Comparison of ENCODE assay signal across 29 cellular contexts in genomic region chr4:159768011-159768410, GRCh38.
DNase-seq lines count a peak whose midpoint lies in the region; ATAC-seq and TF ChIP-seq lines count a peak whose summit lies in the region.
"Had no signal": no experiment of that assay in that cellular context is flagged by ENCODE, and none has a peak within 500 bp of the region (broad histone marks: within the 10 kb centered on the region; RNA-seq: fewer than 3 reads in every experiment).

No MANE protein-coding gene starts in this region.

- DNase-seq in HCT116 (ENCODE audit: low read depth, low spot score) (no peak), astrocyte of the hippocampus (ENCODE audit: low read depth, low spot score) (peak; percentile 70), mesenchymal stem cell (peak; percentile 19), lower leg skin (ENCODE audit: low spot score in 2 of 2) (no peak), T1000 (lab: John Stamatoyannopoulos, UW) (no peak)
- DNase-seq: activated CD4-positive, alpha-beta memory T cell treated with anti-CD3 and anti-CD28 coated beads for 36 hours; activated CD4-positive, alpha-beta T cell treated with anti-CD3 and anti-CD28 coated beads for 1 hour; activated CD8-positive, alpha-beta memory T cell treated with anti-CD3 and anti-CD28 coated beads, Interleukin-2, amount 50 U/mL, for 4 hours; activated naive CD4-positive, alpha-beta T cell treated with anti-CD3 and anti-CD28 coated beads for 36 hours; C1 segment of cervical spinal cord; Caco-2; GF-D8; hypothalamus; MM.1S; naive B cell; NCI-H1417; NCI-H2081; NCI-H226; NCI-H526 treated with DMSO at 0.1 percent for 48 hours; occipital lobe; SHP77; trophoblast cell had no signal

- no peaks in the 10 kb centered on the region for H4K20me1 ChIP-seq in HCT116 (ENCODE audit: insufficient read depth)

- H3K4me2 ChIP-seq in HCT116 (ENCODE audit: low read length), result no peak overlapping the region
- H3K4me2 ChIP-seq in mesenchymal stem cell (ENCODE audit: low read length, poor library complexity, severe bottlenecking), result no peak overlapping the region
- H3K4me2 ChIP-seq in skeletal muscle satellite cell (ENCODE audit: low read length), result no peak overlapping the region
- H3K4me2 ChIP-seq: GM23338 had no signal

- H3K27me3 ChIP-seq in HCT116 (ENCODE audit: insufficient read depth, low read length) (no peaks in the 10 kb centered on the region), mesenchymal stem cell (ENCODE audit: control insufficient read depth in 1 of 2, insufficient read depth in 1 of 2, low read length in 2 of 2) (no peaks in the 10 kb centered on the region), skeletal muscle satellite cell (ENCODE audit: control insufficient read depth, insufficient read depth, low read length) (no peaks in the 10 kb centered on the region)

- no peak overlapping the region for H2BK15ac ChIP-seq in mesenchymal stem cell (ENCODE audit: low read depth, poor library complexity, severe bottlenecking)

- H3K4me3 ChIP-seq in HCT116 (replicated peaks in 1 of 2; ENCODE audit: low read depth in 1 of 2, low read length in 2 of 2) (no peak overlapping the region), mesenchymal stem cell (ENCODE audit: insufficient read depth in 1 of 2, low read depth in 1 of 2, low read length in 2 of 2) (no peak overlapping the region), skeletal muscle satellite cell (ENCODE audit: low read length) (no peak overlapping the region), lower leg skin (ENCODE audit: low read depth, poor library complexity, severe bottlenecking) (no peak overlapping the region)
- H3K4me3 ChIP-seq: GM23338, K562 had no signal

- POLR2A ChIA-PET in HCT116 (lab: Charles Lee), result no interaction called here

- H4K8ac ChIP-seq in mesenchymal stem cell (ENCODE audit: low read length), result no peak overlapping the region

- H2AFZ ChIP-seq in HCT116 (ENCODE audit: low read depth, low read length, poor library complexity, severe bottlenecking) (peak overlapping the region; percentile 5), mesenchymal stem cell (ENCODE audit: low read depth, low read length) (no peak overlapping the region)
- H2AFZ ChIP-seq: GM23338 had no signal

- no peaks in the 10 kb centered on the region for H3K4me1 ChIP-seq in HCT116 (ENCODE audit: control insufficient read depth in 1 of 2, insufficient read depth in 2 of 2, low read length in 2 of 2)
- no peaks in the 10 kb centered on the region for H3K4me1 ChIP-seq in mesenchymal stem cell (ENCODE audit: control insufficient read depth, insufficient read depth, low read depth, low read length)
- H3K4me1 ChIP-seq in skeletal muscle satellite cell (ENCODE audit: control insufficient read depth, insufficient read depth, low read length), result peaks cover 38% of the 10 kb centered on the region
- H3K4me1 ChIP-seq: Caco-2 had no signal

- no peaks in the 10 kb centered on the region for H3K36me3 ChIP-seq in HCT116 (ENCODE audit: control insufficient read depth in 1 of 2, insufficient read depth in 2 of 2, low read length in 2 of 2)
- H3K36me3 ChIP-seq in mesenchymal stem cell (ENCODE audit: control insufficient read depth in 1 of 2, insufficient read depth in 2 of 2, low read depth in 1 of 2, low read length in 2 of 2), result no peaks in the 10 kb centered on the region
- H3K36me3 ChIP-seq in skeletal muscle satellite cell (ENCODE audit: insufficient read depth, low read length), result no peaks in the 10 kb centered on the region

- H2BK5ac ChIP-seq in mesenchymal stem cell (ENCODE audit: low read depth, low read length, poor library complexity, severe bottlenecking), result no peak overlapping the region

- intact Hi-C loops in HCT116 (cut with micrococcal nuclease), result no loop called here
- intact Hi-C loops in lower leg skin (cut with DNase I; ENCODE audit: low total_unique reads), result no loop called here

- no peaks in the 10 kb centered on the region for H3K79me1 ChIP-seq in mesenchymal stem cell (replicated peaks; ENCODE audit: low read length, poor library complexity, severe bottlenecking)

- no peak overlapping the region for H4K91ac ChIP-seq in mesenchymal stem cell (ENCODE audit: low read length)

- no peak overlapping the region for H3K9ac ChIP-seq in HCT116 (ENCODE audit: low read length)
- no peak overlapping the region for H3K9ac ChIP-seq in mesenchymal stem cell (ENCODE audit: low read length)
- peak overlapping the region; percentile 59 for H3K9ac ChIP-seq in skeletal muscle satellite cell (ENCODE audit: low read depth, low read length)

- H3K4ac ChIP-seq in mesenchymal stem cell (ENCODE audit: low read depth in 1 of 2, low read length in 2 of 2), result no peak overlapping the region

- no peak overlapping the region for H3K27ac ChIP-seq in HCT116 (ENCODE audit: low read depth, low read length)
- peak overlapping the region; percentile 61 for H3K27ac ChIP-seq in mesenchymal stem cell (ENCODE audit: low read length, poor library complexity, severe bottlenecking)

- TF ChIP-seq RAD21 in HCT116 (IDR thresholded peaks at IDR 0.05; ENCODE audit: low read depth), result no peak

- no TSS peak for BruUV-seq in HCT116 (replicated peaks; lab: Mats Ljungman, UMichigan)

- TF ChIP-seq CTCF in HCT116 (IDR thresholded peaks at IDR 0.05 in 2 of 3, conservative IDR thresholded peaks at IDR 0.05 in 1 of 3; ENCODE audit: borderline replicate concordance in 1 of 3, insufficient read depth in 1 of 3, low read depth in 2 of 3, low read length in 2 of 3) (no peak), lower leg skin (IDR thresholded peaks at IDR 0.05) (no peak)

- no peaks in the 10 kb centered on the region for H3K9me2 ChIP-seq in HCT116 (ENCODE audit: insufficient read depth)

- H3K79me2 ChIP-seq in HCT116 (ENCODE audit: insufficient read depth, low read length), result no peaks in the 10 kb centered on the region

- RAD21 ChIA-PET in HCT116 (lab: Charles Lee; ENCODE audit: low non-redundant PET in 1 of 2, low total read pairs in 2 of 2, uncharacterized antibody in 2 of 2, unreplicated experiment in 2 of 2), result no interaction called here

- H3K9me3 ChIP-seq in HCT116 (ENCODE audit: control insufficient read depth in 1 of 2, insufficient read depth in 1 of 2, low read depth in 1 of 2, low read length in 2 of 2), result no peaks in the 10 kb centered on the region
- H3K9me3 ChIP-seq in mesenchymal stem cell (ENCODE audit: control insufficient read depth, low read length), result no peaks in the 10 kb centered on the region
- no peaks in the 10 kb centered on the region for H3K9me3 ChIP-seq in skeletal muscle satellite cell (replicated peaks; ENCODE audit: low read length)
- H3K9me3 ChIP-seq: Caco-2 had no signal

- CTCF ChIA-PET in HCT116 (lab: Charles Lee), result no interaction called here

- H2AK5ac ChIP-seq in mesenchymal stem cell (ENCODE audit: low read length, severe bottlenecking), result no peak overlapping the region

- no peak overlapping the region for H3K14ac ChIP-seq in mesenchymal stem cell (ENCODE audit: low read length in 2 of 2)

- H2BK12ac ChIP-seq in mesenchymal stem cell (ENCODE audit: low read length in 2 of 2), result no peak overlapping the region

- no peak overlapping the region for H3K18ac ChIP-seq in mesenchymal stem cell (ENCODE audit: low read depth in 1 of 2, low read length in 2 of 2)

- no peak for TF ChIP-seq POLR2A in HCT116 (IDR thresholded peaks at IDR 0.05; ENCODE audit: borderline replicate concordance, extremely low read depth, insufficient read depth, insufficient read length)
- no peak for TF ChIP-seq POLR2A in lower leg skin (IDR thresholded peaks at IDR 0.05)

- ATAC-seq in HCT116 (no peak), GM21526 (IDR thresholded peaks at IDR 0.05; ENCODE audit: low FRiP score, unreplicated experiment) (no peak), GM18867 (IDR thresholded peaks at IDR 0.05; ENCODE audit: unreplicated experiment) (no peak)
- ATAC-seq: GM23338; K562; Panc1; stimulated activated memory B cell treated with anti-CD40 and anti-IgM and Interleukin-4, amounts not matched to agents 10 μg/mL and 1 μg/mL and 100 μg/mL, for 72 hours had no signal

- H3K23ac ChIP-seq in mesenchymal stem cell (ENCODE audit: low read length in 2 of 2), result no peak overlapping the region

- H2BK120ac ChIP-seq in mesenchymal stem cell (ENCODE audit: low read depth, low read length), result no peak overlapping the region

TF ChIP-seq in HCT116, 20 proteins besides CTCF, POLR2A, EP300 and RAD21:
- no peak for TF ChIP-seq CEBPB (IDR thresholded peaks at IDR 0.05; ENCODE audit: low read depth)
- TF ChIP-seq ZNF274 (IDR thresholded peaks at IDR 0.05; ENCODE audit: low read depth, low read length), result no peak
- no peak for TF ChIP-seq ZFX (IDR thresholded peaks at IDR 0.05)
- no peak for TF ChIP-seq REST (IDR thresholded peaks at IDR 0.05; ENCODE audit: low read depth)
- TF ChIP-seq EZH2phosphoT487 (IDR thresholded peaks at IDR 0.05; ENCODE audit: borderline replicate concordance), result no peak
- no peak for TF ChIP-seq JUND (IDR thresholded peaks at IDR 0.05)
- no peak for TF ChIP-seq ATF3 (IDR thresholded peaks at IDR 0.05)
- no peak for TF ChIP-seq YY1 (IDR thresholded peaks at IDR 0.05; ENCODE audit: extremely low read depth, insufficient replicate concordance, low read depth, low read length)
TF ChIP-seq in HCT116: peak in this region for 0.

Comparison
In these comparisons a context has a peak if more than half of its experiments do, and no peak if none do; other contexts are left out.
1. DNase-seq: peak in astrocyte of the hippocampus (single experiment) and mesenchymal stem cell (single experiment); none in HCT116 (single experiment), lower leg skin (0 of 2) and T1000 (single experiment).